ENCODE assay signal across 16 cellular contexts in the genomic region with DNA sequence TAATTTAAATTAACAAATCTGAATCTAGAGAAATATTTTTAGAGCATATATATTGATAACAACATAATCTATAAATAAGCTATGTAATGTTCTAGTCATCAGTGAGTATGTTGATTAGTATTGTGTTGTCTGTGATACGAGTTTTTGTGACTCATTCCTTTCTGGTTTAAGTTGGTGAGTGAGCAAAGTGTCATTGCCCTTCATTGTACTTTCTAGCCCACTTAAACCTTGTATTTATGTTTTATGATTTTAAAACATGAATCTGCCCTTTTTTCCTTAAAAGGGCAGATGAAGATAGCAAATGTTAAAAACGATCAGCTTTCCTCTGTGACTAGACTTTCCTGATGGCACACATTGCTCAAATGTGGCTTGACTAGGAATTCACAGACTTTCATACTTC. TPM values are rescaled to one million over a fixed set of nuclear protein-coding genes. Genes with fewer than 3 reads are reported as not detected.
DNase-seq lines count a peak whose midpoint lies in the region; ATAC-seq and TF ChIP-seq lines count a peak whose summit lies in the region.
"Had no signal": no experiment of that assay in that cellular context is flagged by ENCODE, and none has a peak within 500 bp of the region (broad histone marks: within the 10 kb centered on the region; RNA-seq: fewer than 3 reads in every experiment).

No MANE protein-coding gene starts in this region.

- H3K4me3 Mint-ChIP-seq in activated T-helper 17 cell treated with anti-CD3 and anti-CD28 coated beads, Interleukin-2, amount 50 U/mL, for 72 hours, result no peak overlapping the region
- H3K4me3 Mint-ChIP-seq in activated T-helper 2 cell treated with anti-CD3 and anti-CD28 coated beads, Interferon-gamma antibody, Interleukin-2, Interleukin-4, amounts not matched to agents 10 μg/mL and 5 μg/mL and 100 μg/mL, durations not matched to agents 14 hours and 24 hours and 36 hours (ENCODE audit: low read depth), result no peak overlapping the region

- H3K36me3 Mint-ChIP-seq in activated T-helper 17 cell treated with anti-CD3 and anti-CD28 coated beads, Interleukin-2, amount 50 U/mL, for 72 hours (ENCODE audit: low read depth), result peaks cover 43% of the 10 kb centered on the region
- peaks cover 14% of the 10 kb centered on the region for H3K36me3 Mint-ChIP-seq in activated T-helper 2 cell treated with anti-CD3 and anti-CD28 coated beads, Interferon-gamma antibody, Interleukin-2, Interleukin-4, amounts not matched to agents 10 μg/mL and 5 μg/mL and 100 μg/mL, durations not matched to agents 14 hours and 24 hours and 36 hours (ENCODE audit: low read depth)

- no peak overlapping the region for H3K27ac Mint-ChIP-seq in activated T-helper 17 cell treated with anti-CD3 and anti-CD28 coated beads, Interleukin-2, amount 50 U/mL, for 72 hours
- H3K27ac Mint-ChIP-seq in activated T-helper 2 cell treated with anti-CD3 and anti-CD28 coated beads, Interferon-gamma antibody, Interleukin-2, Interleukin-4, amounts not matched to agents 10 μg/mL and 5 μg/mL and 100 μg/mL, durations not matched to agents 14 hours and 24 hours and 36 hours, result no peak overlapping the region

- no peak for DNase-seq in left ventricle myocardium inferior
- no peak for DNase-seq in left cardiac atrium
- peak; percentile 18 for DNase-seq in fibroblast of villous mesenchyme (ENCODE audit: low read depth)
- DNase-seq in activated T-helper 2 cell treated with anti-CD3 and anti-CD28 coated beads, Interferon-gamma antibody, Interleukin-2, Interleukin-4, amounts not matched to agents 10 μg/mL and 5 μg/mL and 100 μg/mL, durations not matched to agents 14 hours and 24 hours and 36 hours (ENCODE audit: low spot score), result no peak
- DNase-seq in aorta, result no peak
- no peak for DNase-seq in Kasumi-1 (lab: John Stamatoyannopoulos, UW)
- DNase-seq: activated T-cell treated with anti-CD3 and anti-CD28 coated beads for 4 hours; amygdala; NCI-H1930; NCI-H526 treated with DMSO at 0.1 percent for 48 hours; RPMI8226; stimulated activated CD4-positive, alpha-beta T cell treated with anti-CD3 and anti-CD28 coated beads, Interleukin-12 subunit alpha, Interleukin-12 subunit beta, amount 100 ng/mL, for 4 hours had no signal

- no peaks in the 10 kb centered on the region for H3K9me3 ChIP-seq in left ventricle myocardium inferior (replicated peaks)
- H3K9me3 ChIP-seq in aorta (ENCODE audit: control insufficient read depth, low read length), result no peaks in the 10 kb centered on the region
- H3K9me3 ChIP-seq: suprapubic skin had no signal

- no peaks in the 10 kb centered on the region for H3K27me3 ChIP-seq in left ventricle myocardium inferior (ENCODE audit: low read depth)
- no peaks in the 10 kb centered on the region for H3K27me3 ChIP-seq in aorta (ENCODE audit: control insufficient read depth in 1 of 2, insufficient read depth in 2 of 2, low read length in 1 of 2)
- H3K27me3 ChIP-seq: suprapubic skin had no signal

- H3K36me3 ChIP-seq in left ventricle myocardium inferior (no peaks in the 10 kb centered on the region), aorta (ENCODE audit: control insufficient read depth in 1 of 2, insufficient read depth in 2 of 2, low read length in 1 of 2) (no peaks in the 10 kb centered on the region)

- H3K4me1 Mint-ChIP-seq in activated T-helper 17 cell treated with anti-CD3 and anti-CD28 coated beads, Interleukin-2, amount 50 U/mL, for 72 hours, result peaks cover 14% of the 10 kb centered on the region
- peaks cover 30% of the 10 kb centered on the region for H3K4me1 Mint-ChIP-seq in activated T-helper 2 cell treated with anti-CD3 and anti-CD28 coated beads, Interferon-gamma antibody, Interleukin-2, Interleukin-4, amounts not matched to agents 10 μg/mL and 5 μg/mL and 100 μg/mL, durations not matched to agents 14 hours and 24 hours and 36 hours (ENCODE audit: low read depth)

- intact Hi-C loops in left ventricle myocardium inferior (cut with micrococcal nuclease), result no loop called here
- intact Hi-C loops in left cardiac atrium (cut with DNase I), result no loop called here
- intact Hi-C loops in activated T-helper 2 cell treated with anti-CD3 and anti-CD28 coated beads, Interferon-gamma antibody, Interleukin-2, Interleukin-4, amounts not matched to agents 10 μg/mL and 5 μg/mL and 100 μg/mL, durations not matched to agents 14 hours and 24 hours and 36 hours (cut with micrococcal nuclease), result loop anchor here (5.0 kb wide), 1 partner anchor 37 kb away; a partner anchor contains a TSS
- intact Hi-C loops in aorta (cut with DNase I), result no loop called here

- no peaks in the 10 kb centered on the region for H3K9me3 Mint-ChIP-seq in activated T-helper 17 cell treated with anti-CD3 and anti-CD28 coated beads, Interleukin-2, amount 50 U/mL, for 72 hours
- no peaks in the 10 kb centered on the region for H3K9me3 Mint-ChIP-seq in activated T-helper 2 cell treated with anti-CD3 and anti-CD28 coated beads, Interferon-gamma antibody, Interleukin-2, Interleukin-4, amounts not matched to agents 10 μg/mL and 5 μg/mL and 100 μg/mL, durations not matched to agents 14 hours and 24 hours and 36 hours

- peak overlapping the region; percentile 77 for H3K27ac ChIP-seq in left ventricle myocardium inferior (replicated peaks)
- H3K27ac ChIP-seq in aorta (ENCODE audit: low read depth in 1 of 2, low read length in 2 of 2), result no peak overlapping the region
- H3K27ac ChIP-seq: suprapubic skin had no signal

- H3K27me3 Mint-ChIP-seq in activated T-helper 17 cell treated with anti-CD3 and anti-CD28 coated beads, Interleukin-2, amount 50 U/mL, for 72 hours, result no peaks in the 10 kb centered on the region
- no peaks in the 10 kb centered on the region for H3K27me3 Mint-ChIP-seq in activated T-helper 2 cell treated with anti-CD3 and anti-CD28 coated beads, Interferon-gamma antibody, Interleukin-2, Interleukin-4, amounts not matched to agents 10 μg/mL and 5 μg/mL and 100 μg/mL, durations not matched to agents 14 hours and 24 hours and 36 hours (ENCODE audit: low read depth)

- ATAC-seq in left cardiac atrium (no peak), aorta (ENCODE audit: low FRiP score) (no peak), HG02571 (IDR thresholded peaks at IDR 0.05; ENCODE audit: unreplicated experiment) (no peak)
- ATAC-seq in activated T-helper 17 cell treated with anti-CD3 and anti-CD28 coated beads, Interleukin-2, amount 50 U/mL, for 72 hours (replicated peaks), result peak; percentile 87
- ATAC-seq: HCT116 had no signal

- TF ChIP-seq CTCF in left ventricle myocardium inferior (IDR thresholded peaks at IDR 0.05; ENCODE audit: borderline replicate concordance) (no peak), fibroblast of villous mesenchyme (IDR thresholded peaks at IDR 0.05; ENCODE audit: insufficient read depth, low read depth, low read length) (no peak)

- 57 to 63% methylated on average over 2 of the region's 2 CpGs for WGBS in aorta, 2 donors

- H3K4me3 ChIP-seq in left ventricle myocardium inferior (no peak overlapping the region), fibroblast of villous mesenchyme (ENCODE audit: low read depth, low read length) (no peak overlapping the region), aorta (ENCODE audit: low read length in 2 of 2) (no peak overlapping the region)
- H3K4me3 ChIP-seq: suprapubic skin had no signal

- H3K4me1 ChIP-seq in left ventricle myocardium inferior, result peaks cover 73% of the 10 kb centered on the region
- H3K4me1 ChIP-seq in aorta (ENCODE audit: control insufficient read depth in 1 of 2, insufficient read depth in 2 of 2, low read length in 2 of 2), result peaks cover 2 to 3% of the 10 kb centered on the region in 2 donors
- H3K4me1 ChIP-seq: suprapubic skin had no signal

RNA-seq across cellular contexts. Expression of a gene that starts 38.5 kb away (rescaled TPM):
- total RNA-seq in left ventricle myocardium inferior (12.9 TPM), left cardiac atrium (10 to 100 TPM; 15.1 to 16.4 TPM), fibroblast of villous mesenchyme (19.0 and 19.9 TPM in 2 replicates), aorta (10 to 100 TPM; 14.8 to 19.7 TPM)
- total RNA-seq in activated T-helper 17 cell treated with anti-CD3 and anti-CD28 coated beads, Interleukin-2, amount 50 U/mL, for 72 hours, result 10 to 100 TPM; 12.4 to 18.8 TPM
- 15.8 and 15.9 TPM in 2 replicates for total RNA-seq in activated T-helper 2 cell treated with anti-CD3 and anti-CD28 coated beads, Interferon-gamma antibody, Interleukin-2, Interleukin-4, amounts not matched to agents 10 μg/mL and 5 μg/mL and 100 μg/mL, durations not matched to agents 14 hours and 24 hours and 36 hours
- polyA plus RNA-seq in aorta, result 10 to 100 TPM in 1 of 2 donors, 1 to 10 TPM in 1; 5.0 to 12.4 TPM

RNA-seq across cellular contexts. Expression of a gene that starts 48.6 kb away (rescaled TPM):
- total RNA-seq in left ventricle myocardium inferior (1.0 TPM), left cardiac atrium (under 1 TPM; 0.65 to 0.71 TPM), fibroblast of villous mesenchyme (under 0.01 TPM in 2 replicates), aorta (under 1 TPM in 1 of 2 donors, not detected in 1; 0.69 TPM)
- total RNA-seq in activated T-helper 17 cell treated with anti-CD3 and anti-CD28 coated beads, Interleukin-2, amount 50 U/mL, for 72 hours, result 1 to 10 TPM in 1 of 2 donors, not detected in 1; 1.3 TPM
- 0.25 TPM in 1 of 2 replicates, not detected in the other for total RNA-seq in activated T-helper 2 cell treated with anti-CD3 and anti-CD28 coated beads, Interferon-gamma antibody, Interleukin-2, Interleukin-4, amounts not matched to agents 10 μg/mL and 5 μg/mL and 100 μg/mL, durations not matched to agents 14 hours and 24 hours and 36 hours
- not detected for polyA plus RNA-seq in aorta
